ENCODE assay signal across 14 cellular contexts in the genomic region with DNA sequence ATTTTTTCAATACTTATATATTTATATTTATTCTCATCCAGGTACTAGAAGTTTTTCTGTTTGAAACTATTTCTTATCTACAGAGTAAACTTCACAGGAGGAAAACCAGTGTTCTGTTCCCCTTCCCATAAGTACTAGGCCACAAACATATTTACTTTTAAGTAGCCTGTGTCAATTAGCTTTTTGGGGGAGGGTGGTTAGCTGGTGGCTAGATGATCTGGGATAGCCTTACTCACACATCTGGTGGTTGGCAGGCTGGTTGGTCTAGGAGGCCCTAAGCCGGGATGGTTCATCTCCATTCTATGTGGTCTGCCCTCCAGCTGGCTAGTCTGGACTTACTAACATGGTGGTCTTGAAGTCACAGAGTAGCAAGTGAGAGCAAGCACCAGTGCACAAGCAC. TPM values are rescaled to one million over a fixed set of nuclear protein-coding genes. Genes with fewer than 3 reads are reported as not detected.
DNase-seq lines count a peak whose midpoint lies in the region; ATAC-seq and TF ChIP-seq lines count a peak whose summit lies in the region.
"Had no signal": no experiment of that assay in that cellular context is flagged by ENCODE, and none has a peak within 500 bp of the region (broad histone marks: within the 10 kb centered on the region; RNA-seq: fewer than 3 reads in every experiment).

No MANE protein-coding gene starts in this region.

- H3K27me3 ChIP-seq in PC-3 (ENCODE audit: low read length) (no peaks in the 10 kb centered on the region), left lung (no peaks in the 10 kb centered on the region)
- H3K27me3 ChIP-seq: BE2C had no signal

- no TSS peak for BruUV-seq in PC-3 (replicated peaks; lab: Mats Ljungman, UMichigan)

- H3K27ac Mint-ChIP-seq in stimulated activated memory B cell treated with anti-CD40 and anti-IgM and Interleukin-4, amounts not matched to agents 10 μg/mL and 1 μg/mL and 100 μg/mL, for 72 hours, result peak overlapping the region; percentile 14
- H3K27ac Mint-ChIP-seq: CD4-positive, alpha-beta memory T cell; IgD-negative memory B cell had no signal

- peaks cover 24% of the 10 kb centered on the region for H3K36me3 Mint-ChIP-seq in stimulated activated memory B cell treated with anti-CD40 and anti-IgM and Interleukin-4, amounts not matched to agents 10 μg/mL and 1 μg/mL and 100 μg/mL, for 72 hours

- H3K4me3 ChIP-seq in PC-3 (ENCODE audit: low read length) (no peak overlapping the region), left lung (no peak overlapping the region)

- H3K9ac ChIP-seq in PC-3 (ENCODE audit: low read length), result no peak overlapping the region

- ATAC-seq in PC-3, result no peak
- peak; percentile 49 for ATAC-seq in left lung
- no peak for ATAC-seq in stimulated activated memory B cell treated with anti-CD40 and anti-IgM and Interleukin-4, amounts not matched to agents 10 μg/mL and 1 μg/mL and 100 μg/mL, for 72 hours
- ATAC-seq in GM21528 (IDR thresholded peaks at IDR 0.05; ENCODE audit: low FRiP score, unreplicated experiment), result no peak
- ATAC-seq in GM18505 (IDR thresholded peaks at IDR 0.05; ENCODE audit: unreplicated experiment), result no peak

- TF ChIP-seq POLR2A in GM18505 (IDR thresholded peaks at IDR 0.05; ENCODE audit: borderline replicate concordance, extremely low read depth, insufficient read depth, insufficient read length), result no peak

- peaks cover 65% of the 10 kb centered on the region for H3K4me1 Mint-ChIP-seq in stimulated activated memory B cell treated with anti-CD40 and anti-IgM and Interleukin-4, amounts not matched to agents 10 μg/mL and 1 μg/mL and 100 μg/mL, for 72 hours

- POLR2A ChIA-PET in PC-3 (lab: Charles Lee; ENCODE audit: unreplicated experiment), result no interaction called here

- no peaks in the 10 kb centered on the region for H3K9me2 ChIP-seq in PC-3 (replicated peaks; ENCODE audit: low read length)

- TF ChIP-seq CTCF in PC-3 (conservative IDR thresholded peaks at IDR 0.05; ENCODE audit: low read depth, low read length) (no peak), left lung (IDR thresholded peaks at IDR 0.05) (no peak)

- H3K9me3 ChIP-seq in PC-3 (ENCODE audit: low read length) (no peaks in the 10 kb centered on the region), left lung (peaks cover 0 to 3% of the 10 kb centered on the region in 2 donors)
- H3K9me3 ChIP-seq: BE2C had no signal

- DNase-seq in EL (peak; percentile 6), PC-3 (peak; percentile 21), left lung (no peak), caudate nucleus (lab: John Stamatoyannopoulos, UW) (no peak)
- DNase-seq: ACHN; BE2C; CD4-positive, alpha-beta memory T cell; NCI-H1048; NCI-H146; SIG-M5 had no signal

- no peaks in the 10 kb centered on the region for H3F3A ChIP-seq in PC-3 (ENCODE audit: low read length, unreplicated experiment)

- no peaks in the 10 kb centered on the region for H3K9me3 Mint-ChIP-seq in stimulated activated memory B cell treated with anti-CD40 and anti-IgM and Interleukin-4, amounts not matched to agents 10 μg/mL and 1 μg/mL and 100 μg/mL, for 72 hours

- H2AFZ ChIP-seq in PC-3 (ENCODE audit: low read length), result no peak overlapping the region

- 0 out of 2 replicates have a peak, but pooled peaks cover 8% of the 10 kb centered on the region for H4K20me1 ChIP-seq in PC-3 (ENCODE audit: low read length)

- H3K79me2 ChIP-seq in PC-3 (ENCODE audit: low read length), result peaks cover 97% of the 10 kb centered on the region

- intact Hi-C loops in PC-3 (cut with micrococcal nuclease), result no loop called here
- intact Hi-C loops in left lung (cut with DNase I), result no loop called here

- H3K4me3 Mint-ChIP-seq in stimulated activated memory B cell treated with anti-CD40 and anti-IgM and Interleukin-4, amounts not matched to agents 10 μg/mL and 1 μg/mL and 100 μg/mL, for 72 hours, result no peak overlapping the region
- H3K4me3 Mint-ChIP-seq: CD4-positive, alpha-beta memory T cell; IgD-negative memory B cell had no signal

- CTCF ChIA-PET in PC-3 (lab: Charles Lee), result no interaction called here

- no peak overlapping the region for H3K4me2 ChIP-seq in PC-3 (ENCODE audit: low read length)

- no peaks in the 10 kb centered on the region for H3K27me3 Mint-ChIP-seq in stimulated activated memory B cell treated with anti-CD40 and anti-IgM and Interleukin-4, amounts not matched to agents 10 μg/mL and 1 μg/mL and 100 μg/mL, for 72 hours

- H3K4me1 ChIP-seq in PC-3 (ENCODE audit: insufficient read depth, low read length), result peaks cover 9% of the 10 kb centered on the region
- H3K4me1 ChIP-seq in left lung, result no peaks in the 10 kb centered on the region
- H3K4me1 ChIP-seq: BE2C had no signal

- H3K27ac ChIP-seq in PC-3 (ENCODE audit: low read length) (no peak overlapping the region), left lung (no peak overlapping the region), caudate nucleus (ENCODE audit: low read depth, low read length) (no peak overlapping the region)

- H3K36me3 ChIP-seq in PC-3 (ENCODE audit: low read depth, low read length), result no peaks in the 10 kb centered on the region
- no peaks in the 10 kb centered on the region for H3K36me3 ChIP-seq in left lung
- H3K36me3 ChIP-seq: BE2C had no signal

RNA-seq across cellular contexts. Expression of a gene that starts 6.2 kb away (rescaled TPM):
- 7.1 and 7.3 TPM in 2 replicates for total RNA-seq in PC-3 (2014; rRNA removed)
- 10 to 100 TPM in 1 of 2 donors, 1 to 10 TPM in 1; 8.3 to 10.6 TPM for total RNA-seq in left lung

Comparison
In these comparisons a context has a peak if more than half of its experiments do, and no peak if none do; other contexts are left out.
1. DNase-seq: peak in EL (single experiment) and PC-3 (single experiment); none in left lung (0 of 2) and caudate nucleus (0 of 61).